Comparison of ENCODE assay signal across 8 cellular contexts in the genomic region with DNA sequence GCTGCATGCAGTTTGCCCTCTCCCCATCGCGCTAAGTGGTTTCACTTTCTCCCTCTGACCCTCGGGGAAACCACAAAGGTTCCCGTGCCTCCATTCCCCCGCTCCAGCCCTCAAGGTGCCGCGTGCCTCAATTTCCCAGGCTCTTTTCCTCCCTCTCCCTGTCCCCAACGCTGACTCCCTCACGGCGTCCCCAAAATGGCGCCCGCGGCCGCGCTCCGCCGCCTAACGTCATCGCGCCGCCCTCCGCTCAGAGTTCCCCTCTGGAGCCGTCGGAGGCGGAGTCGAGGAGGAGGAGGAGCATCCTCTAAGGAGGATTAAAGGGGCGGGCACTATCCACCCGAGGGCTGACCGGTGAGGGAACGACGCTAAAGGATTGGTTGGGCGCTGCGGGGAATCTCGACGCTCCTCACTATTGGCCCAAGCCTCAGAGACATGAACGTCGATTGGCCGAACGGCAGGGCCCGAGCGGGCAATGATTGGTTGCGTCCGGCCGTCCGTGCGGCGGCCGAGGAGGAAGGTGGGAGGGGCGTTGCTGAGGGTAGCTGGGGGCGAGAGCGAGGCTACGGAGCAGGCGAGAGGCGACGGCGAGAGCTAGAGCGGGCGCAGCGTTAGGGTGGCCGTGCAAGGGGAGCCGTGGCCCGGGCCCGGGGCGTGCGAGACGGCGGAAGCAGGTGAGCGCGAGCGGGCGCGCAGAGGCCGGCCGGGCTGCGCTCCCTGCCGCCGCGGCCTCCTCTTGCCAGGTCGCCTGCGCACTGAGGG. TPM values are rescaled to one million over a fixed set of nuclear protein-coding genes. Genes with fewer than 3 reads are reported as not detected.
DNase-seq lines count a peak whose midpoint lies in the region; ATAC-seq, FAIRE-seq and TF ChIP-seq lines count a peak whose summit lies in the region.

A gene with protein sequence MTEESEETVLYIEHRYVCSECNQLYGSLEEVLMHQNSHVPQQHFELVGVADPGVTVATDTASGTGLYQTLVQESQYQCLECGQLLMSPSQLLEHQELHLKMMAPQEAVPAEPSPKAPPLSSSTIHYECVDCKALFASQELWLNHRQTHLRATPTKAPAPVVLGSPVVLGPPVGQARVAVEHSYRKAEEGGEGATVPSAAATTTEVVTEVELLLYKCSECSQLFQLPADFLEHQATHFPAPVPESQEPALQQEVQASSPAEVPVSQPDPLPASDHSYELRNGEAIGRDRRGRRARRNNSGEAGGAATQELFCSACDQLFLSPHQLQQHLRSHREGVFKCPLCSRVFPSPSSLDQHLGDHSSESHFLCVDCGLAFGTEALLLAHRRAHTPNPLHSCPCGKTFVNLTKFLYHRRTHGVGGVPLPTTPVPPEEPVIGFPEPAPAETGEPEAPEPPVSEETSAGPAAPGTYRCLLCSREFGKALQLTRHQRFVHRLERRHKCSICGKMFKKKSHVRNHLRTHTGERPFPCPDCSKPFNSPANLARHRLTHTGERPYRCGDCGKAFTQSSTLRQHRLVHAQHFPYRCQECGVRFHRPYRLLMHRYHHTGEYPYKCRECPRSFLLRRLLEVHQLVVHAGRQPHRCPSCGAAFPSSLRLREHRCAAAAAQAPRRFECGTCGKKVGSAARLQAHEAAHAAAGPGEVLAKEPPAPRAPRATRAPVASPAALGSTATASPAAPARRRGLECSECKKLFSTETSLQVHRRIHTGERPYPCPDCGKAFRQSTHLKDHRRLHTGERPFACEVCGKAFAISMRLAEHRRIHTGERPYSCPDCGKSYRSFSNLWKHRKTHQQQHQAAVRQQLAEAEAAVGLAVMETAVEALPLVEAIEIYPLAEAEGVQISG (plus strand): TSS at position 551 of the 759 bp plus-strand sequence. CDS start 2,441 bp downstream, outside the sequence.

- FAIRE-seq in islet of Langerhans (lab: Jason Lieb, UNC), result peak; percentile 94

- H3K4me3 ChIP-seq in AG10803 (ENCODE audit: low read length), result peak within 1 kb of the TSS; percentile 92

- no peak for TF ChIP-seq CTCF in AG10803 (conservative IDR thresholded peaks at IDR 0.05; ENCODE audit: low read length)

- DNase-seq in AG10803 (ENCODE audit: low read depth), result peak; percentile 99
- DNase-seq in NCI-H460 (ENCODE audit: extremely low read depth, low read depth), result peak; percentile 98
- peak; percentile 98 for DNase-seq in activated CD4-positive, CD25-positive, alpha-beta regulatory T cell treated with anti-CD3 and anti-CD28 coated beads, Interleukin-2, amount 50 U/mL, for 72 hours
- peak; percentile 89 to 97 for DNase-seq in cerebellar nuclear complex (lab: John Stamatoyannopoulos, UW)
- peak; percentile 96 for DNase-seq in stimulated activated CD4-positive, alpha-beta T cell treated with anti-CD3 and anti-CD28 coated beads, Interleukin-12 subunit alpha, Interleukin-12 subunit beta, amount 100 ng/mL, for 4 hours

- ATAC-seq in GM19043 (IDR thresholded peaks at IDR 0.05; ENCODE audit: low read depth, unreplicated experiment) (peak; percentile 94), HG03378 (IDR thresholded peaks at IDR 0.05; ENCODE audit: unreplicated experiment) (peak; percentile 94)

RNA-seq across cellular contexts. Expression of the gene that starts here (rescaled TPM):
- 8.4 and 8.7 TPM in 2 replicates for total RNA-seq in NCI-H460 (2014; rRNA removed; shearing (Covaris generic))
- 2.4 and 5.0 TPM in 2 replicates for polyA plus RNA-seq in NCI-H460 (2014; cell fraction: nucleus; rRNA removed)

Comparison
In these comparisons a context has a peak if more than half of its experiments do, and no peak if none do; other contexts are left out.
1. Peak in every context shown above with its lines: DNase-seq, ATAC-seq and H3K4me3 ChIP-seq.